In the genomic region with DNA sequence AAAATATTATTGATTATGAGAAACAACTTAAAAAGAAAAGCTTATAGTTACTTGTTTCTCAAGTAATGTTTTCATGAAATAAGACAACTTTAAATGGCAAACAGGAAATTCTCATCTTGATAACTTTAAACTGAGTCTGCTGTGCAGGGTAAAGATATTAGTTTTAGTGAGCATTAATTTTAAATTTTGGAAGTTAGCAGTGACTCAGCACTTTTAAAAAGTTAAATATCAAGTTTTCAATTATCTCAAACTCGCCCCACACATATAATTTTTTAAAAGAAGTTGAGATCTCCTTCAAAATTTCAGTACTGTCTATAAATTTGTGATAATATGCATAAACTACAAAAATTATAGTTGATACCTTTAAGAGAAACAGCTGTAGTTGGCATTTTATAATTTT, we compare ENCODE assay signal across 26 cellular contexts.
"Had no signal": no experiment of that assay in that cellular context is flagged by ENCODE, and none has a peak within 500 bp of the region (broad histone marks: within the 10 kb centered on the region; RNA-seq: fewer than 3 reads in every experiment).

No MANE protein-coding gene starts in this region.

- H3K9me3 ChIP-seq: Peyer's patch, SJCRH30 had no signal

- H3K4me1 ChIP-seq: Peyer's patch, SJCRH30 had no signal

- H3K27me3 ChIP-seq: brain microvascular endothelial cell, cardiac muscle cell, Peyer's patch had no signal

- H3K27ac ChIP-seq: cardiac muscle cell, Peyer's patch, RWPE1, SJCRH30, WERI-Rb-1 had no signal

- H3K4me3 ChIP-seq: cardiac muscle cell, Peyer's patch, SJCRH30 had no signal

- H3K36me3 ChIP-seq: brain microvascular endothelial cell, cardiac muscle cell, Peyer's patch, SJCRH30, WERI-Rb-1 had no signal

- DNase-seq: activated CD4-positive, alpha-beta memory T cell treated with anti-CD3 and anti-CD28 coated beads, Interleukin-2, amount 10 ng/mL, durations not matched to agents 7 days and 5 days; activated CD4-positive, alpha-beta T cell treated with anti-CD3 and anti-CD28 coated beads for 36 hours; activated CD4-positive, alpha-beta T cell treated with anti-CD3 and anti-CD28 coated beads, Interleukin-2, amount 50 U/mL, for 1 hour; activated gamma-delta T cell; activated naive CD4-positive, alpha-beta T cell treated with anti-CD3 and anti-CD28 coated beads for 36 hours; activated T-cell treated with anti-CD3 and anti-CD28 coated beads for 4 hours; activated T-cell treated with anti-CD3 and anti-CD28 coated beads, Interleukin-2, amount 50 U/mL, for 48 hours; brain microvascular endothelial cell; NCI-H1092; NCI-H1417 treated with DMSO at 0.1 percent for 48 hours; NCI-H1694; NCI-H2029; NCI-H2107; NCI-H2171 treated with DMSO at 0.1 percent for 48 hours; NCI-H226; NCI-H510A treated with DMSO at 0.1 percent for 48 hours; Peyer's patch; Right ventricle myocardium superior; SJCRH30; T-helper 17 cell; T-helper 9 cell; WERI-Rb-1 had no signal

- ATAC-seq: activated CD4-positive, alpha-beta T cell treated with anti-CD3 and anti-CD28 coated beads for 36 hours; activated T-helper 17 cell treated with anti-CD3 and anti-CD28 coated beads, Interleukin-2, amount 50 U/mL, for 72 hours; SK-N-SH treated with all-trans-retinoic acid at 6 μM for 48 hours; T-helper 17 cell had no signal
